8 cellular contexts compared by ENCODE assay signal in genomic region chr10:104232613-104233102, GRCh38. TPM values are rescaled to one million over a fixed set of nuclear protein-coding genes. Genes with fewer than 3 reads are reported as not detected.
DNase-seq lines count a peak whose midpoint lies in the region; ATAC-seq and TF ChIP-seq lines count a peak whose summit lies in the region.

No MANE protein-coding gene starts in this region.

- H3K27ac Mint-ChIP-seq in nephron, result peak overlapping the region in 1 of 3 experiments; percentile 57

- peak; percentile 12 for ATAC-seq in GM18868 (IDR thresholded peaks at IDR 0.05; ENCODE audit: unreplicated experiment)
- no peak for ATAC-seq in HG03439 (IDR thresholded peaks at IDR 0.05; ENCODE audit: unreplicated experiment)

- DNase-seq in HL-60 (ENCODE audit: low read depth in 1 of 2, low spot score in 1 of 2) (no peak), NCI-H1694 (lab: John Stamatoyannopoulos, UW) (no peak), NCI-H82 (lab: John Stamatoyannopoulos, UW) (no peak)
- no peak for DNase-seq in activated CD4-positive, alpha-beta T cell treated with anti-CD3 and anti-CD28 coated beads, Interleukin-2, amount 50 U/mL, for 1 hour

- no peaks in the 10 kb centered on the region for H3K4me1 Mint-ChIP-seq in nephron

- H3K9me3 ChIP-seq in ectodermal cell (ENCODE audit: control insufficient read depth, low read length), result no peaks in the 10 kb centered on the region

- peak overlapping the region; percentile 39; the same call in 1 of the 2 replicates for H3K27ac ChIP-seq in HL-60 (replicated peaks)
- H3K27ac ChIP-seq in ectodermal cell (ENCODE audit: insufficient read depth, low read depth, low read length, poor library complexity, severe bottlenecking), result no peak overlapping the region

- H3K27me3 ChIP-seq in HL-60 (ENCODE audit: insufficient read depth, poor library complexity, severe bottlenecking) (peaks cover 2% of the 10 kb centered on the region), ectodermal cell (ENCODE audit: control insufficient read depth, insufficient read depth, low read length, poor library complexity, severe bottlenecking) (peaks cover 11% of the 10 kb centered on the region)

- H3K36me3 ChIP-seq in ectodermal cell (ENCODE audit: control insufficient read depth, insufficient read depth, low read length), result no peaks in the 10 kb centered on the region

- WGBS in ectodermal cell, 2 experiments, result 19 to 33% methylated on average over 17 to 20 of the region's 20 CpGs

- no peaks in the 10 kb centered on the region for H3K4me1 ChIP-seq in ectodermal cell (ENCODE audit: control insufficient read depth, insufficient read depth, low read length)

- H3K4me3 Mint-ChIP-seq in nephron, result peak overlapping the region; percentile 91 to 94 (median 92)

- no peak for TF ChIP-seq CTCF in HL-60 (IDR thresholded peaks at IDR 0.05; ENCODE audit: insufficient read depth, low read length)
- TF ChIP-seq CTCF in nephron (IDR thresholded peaks at IDR 0.05; ENCODE audit: unreplicated experiment in 3 of 3), result no peak

- H3K36me3 Mint-ChIP-seq in nephron (ENCODE audit: low read depth), result no peaks in the 10 kb centered on the region

- peaks cover 5% of the 10 kb centered on the region for H3K27me3 Mint-ChIP-seq in nephron (ENCODE audit: low read depth)

- peak overlapping the region; percentile 92 for H3K4me3 ChIP-seq in HL-60 (replicated peaks; ENCODE audit: insufficient read depth, low read length)
- peak overlapping the region; percentile 73 for H3K4me3 ChIP-seq in ectodermal cell (ENCODE audit: insufficient read depth, low read depth, low read length)

- H3K9me3 Mint-ChIP-seq in nephron, result peaks cover 14% of the 10 kb centered on the region

RNA-seq across cellular contexts. Expression of gene CFAP43, which starts 0.5 kb away (rescaled TPM):
- 1.9 TPM for polyA plus RNA-seq in ectodermal cell (2013, experiment 1 of 4)
- polyA plus RNA-seq in ectodermal cell (2013, experiment 2 of 4), result 3.3 TPM
- 1.5 TPM for polyA plus RNA-seq in ectodermal cell (2013, experiment 3 of 4)
- polyA plus RNA-seq in ectodermal cell (2013, experiment 4 of 4), result 1.7 TPM

RNA-seq across cellular contexts. Expression of gene GSTO1, which starts 22.0 kb away (rescaled TPM):
- 30.9 TPM for polyA plus RNA-seq in ectodermal cell (2013, experiment 1 of 4)
- 31.6 TPM for polyA plus RNA-seq in ectodermal cell (2013, experiment 2 of 4)
- 37.3 TPM for polyA plus RNA-seq in ectodermal cell (2013, experiment 3 of 4)
- 34.9 TPM for polyA plus RNA-seq in ectodermal cell (2013, experiment 4 of 4)

RNA-seq across cellular contexts. Expression of gene GSTO2, which starts 36.3 kb away (rescaled TPM):
- polyA plus RNA-seq in ectodermal cell (2013, experiment 1 of 4), result 6.6 TPM
- 8.8 TPM for polyA plus RNA-seq in ectodermal cell (2013, experiment 2 of 4)
- 3.4 TPM for polyA plus RNA-seq in ectodermal cell (2013, experiment 3 of 4)
- 4.5 TPM for polyA plus RNA-seq in ectodermal cell (2013, experiment 4 of 4)
